Comparison of ENCODE assay signal across 4 cellular contexts in genomic region chr1:219949227-219949626, GRCh38. TPM values are rescaled to one million over a fixed set of nuclear protein-coding genes. Genes with fewer than 3 reads are reported as not detected.
"Had no signal": no experiment of that assay in that cellular context is flagged by ENCODE, and none has a peak within 500 bp of the region (broad histone marks: within the 10 kb centered on the region; RNA-seq: fewer than 3 reads in every experiment).

No MANE protein-coding gene starts in this region.

RNA-seq across cellular contexts. Expression of gene SLC30A10, which starts 20.9 kb away (rescaled TPM):
- total RNA-seq: HT-29, HT1080, IMR-90 had no signal
- polyA plus RNA-seq: IgD-negative memory B cell, IMR-90 had no signal
